Comparison of ENCODE assay signal across 25 cellular contexts in the genomic region with DNA sequence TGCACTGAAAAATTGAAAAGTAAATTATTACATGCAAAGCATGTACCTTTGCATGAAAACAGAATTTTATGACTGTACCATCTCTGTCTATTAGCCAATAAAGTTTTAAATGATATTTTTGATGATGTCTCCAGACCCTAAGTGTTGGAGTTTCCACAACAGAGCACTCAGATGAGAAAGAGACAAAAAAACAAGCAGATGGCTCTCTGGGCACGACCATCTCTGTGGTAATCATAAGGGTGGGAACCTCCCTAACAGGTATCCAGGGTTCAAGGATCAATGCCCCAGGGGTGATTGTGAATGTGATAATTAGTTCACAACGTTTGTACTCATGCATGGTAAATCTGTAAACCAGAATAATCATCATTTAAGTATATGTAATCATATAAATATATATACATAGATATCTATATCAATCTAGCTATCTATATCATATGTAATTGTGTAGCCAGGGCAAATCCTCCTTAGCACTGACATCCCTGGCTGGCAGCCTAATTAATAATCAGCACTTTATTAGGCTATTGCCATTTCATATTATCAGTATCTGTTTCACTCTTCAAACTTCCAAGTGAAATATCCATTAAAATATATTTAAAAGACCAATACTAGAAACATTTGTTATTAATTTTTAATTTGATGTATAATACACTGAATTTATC. TPM values are rescaled to one million over a fixed set of nuclear protein-coding genes. Genes with fewer than 3 reads are reported as not detected.
"Had no signal": no experiment of that assay in that cellular context is flagged by ENCODE, and none has a peak within 500 bp of the region (broad histone marks: within the 10 kb centered on the region; RNA-seq: fewer than 3 reads in every experiment).

No MANE protein-coding gene starts in this region.

- H3K4me1 Mint-ChIP-seq: natural killer cell; nephron; stimulated activated effector memory CD8-positive, alpha-beta T cell treated with anti-CD3 and anti-CD28 coated beads, Interleukin-12 subunit alpha, Interleukin-12 subunit beta, amount 100 ng/mL, for 72 hours; stimulated activated naive B cell treated with anti-CD40 and anti-IgM and Interleukin-4, amounts not matched to agents 10 μg/mL and 1 μg/mL and 100 μg/mL, for 72 hours had no signal

- H3K27ac Mint-ChIP-seq: natural killer cell; nephron; stimulated activated effector memory CD8-positive, alpha-beta T cell treated with anti-CD3 and anti-CD28 coated beads, Interleukin-12 subunit alpha, Interleukin-12 subunit beta, amount 100 ng/mL, for 72 hours; stimulated activated naive B cell treated with anti-CD40 and anti-IgM and Interleukin-4, amounts not matched to agents 10 μg/mL and 1 μg/mL and 100 μg/mL, for 72 hours; stimulated activated naive CD8-positive, alpha-beta T cell treated with anti-CD3 and anti-CD28 coated beads, Interleukin-15, Interleukin-2, amounts not matched to agents 100 ng/mL and 50 ng/mL, for 24 hours had no signal

- H3K27ac ChIP-seq: neutrophil, pancreas, psoas muscle, right lobe of liver, sigmoid colon, stomach, thoracic aorta, thyroid gland, tibial nerve, upper lobe of left lung, vagina had no signal

- H3K4me3 Mint-ChIP-seq: natural killer cell; nephron; stimulated activated effector memory CD8-positive, alpha-beta T cell treated with anti-CD3 and anti-CD28 coated beads, Interleukin-12 subunit alpha, Interleukin-12 subunit beta, amount 100 ng/mL, for 72 hours; stimulated activated naive B cell treated with anti-CD40 and anti-IgM and Interleukin-4, amounts not matched to agents 10 μg/mL and 1 μg/mL and 100 μg/mL, for 72 hours; stimulated activated naive CD8-positive, alpha-beta T cell treated with anti-CD3 and anti-CD28 coated beads, Interleukin-15, Interleukin-2, amounts not matched to agents 100 ng/mL and 50 ng/mL, for 24 hours had no signal

- H3K36me3 ChIP-seq: neutrophil, pancreas, right lobe of liver, sigmoid colon, stomach, thoracic aorta, thyroid gland, tibial nerve, upper lobe of left lung, vagina had no signal

- ATAC-seq: natural killer cell; pancreas; psoas muscle; right cardiac atrium; right lobe of liver; stimulated activated effector memory CD8-positive, alpha-beta T cell treated with anti-CD3 and anti-CD28 coated beads, Interleukin-12 subunit alpha, Interleukin-12 subunit beta, amount 100 ng/mL, for 72 hours; stimulated activated naive B cell treated with anti-CD40 and anti-IgM and Interleukin-4, amounts not matched to agents 10 μg/mL and 1 μg/mL and 100 μg/mL, for 72 hours had no signal

- H3K9me3 ChIP-seq: neutrophil, pancreas, psoas muscle, right lobe of liver, sigmoid colon, stomach, thoracic aorta, thyroid gland, tibial nerve, upper lobe of left lung, vagina had no signal

- H3K27me3 ChIP-seq: pancreas, right lobe of liver, sigmoid colon, thyroid gland, tibial nerve, upper lobe of left lung, vagina had no signal

- H3K9me3 Mint-ChIP-seq: natural killer cell; stimulated activated effector memory CD8-positive, alpha-beta T cell treated with anti-CD3 and anti-CD28 coated beads, Interleukin-12 subunit alpha, Interleukin-12 subunit beta, amount 100 ng/mL, for 72 hours; stimulated activated naive B cell treated with anti-CD40 and anti-IgM and Interleukin-4, amounts not matched to agents 10 μg/mL and 1 μg/mL and 100 μg/mL, for 72 hours; stimulated activated naive CD8-positive, alpha-beta T cell treated with anti-CD3 and anti-CD28 coated beads, Interleukin-15, Interleukin-2, amounts not matched to agents 100 ng/mL and 50 ng/mL, for 24 hours had no signal

- H3K36me3 Mint-ChIP-seq: natural killer cell; stimulated activated effector memory CD8-positive, alpha-beta T cell treated with anti-CD3 and anti-CD28 coated beads, Interleukin-12 subunit alpha, Interleukin-12 subunit beta, amount 100 ng/mL, for 72 hours; stimulated activated naive B cell treated with anti-CD40 and anti-IgM and Interleukin-4, amounts not matched to agents 10 μg/mL and 1 μg/mL and 100 μg/mL, for 72 hours had no signal

- H3K4me1 ChIP-seq: pancreas, psoas muscle, right lobe of liver, sigmoid colon, stomach, thyroid gland, tibial nerve, upper lobe of left lung, vagina had no signal

- DNase-seq: natural killer cell; nucleus accumbens; pancreas; psoas muscle; right cardiac atrium; right lobe of liver; sigmoid colon; small intestine; stimulated activated CD4-positive, alpha-beta T cell treated with anti-CD3 and anti-CD28 coated beads, Interleukin-15, amount 100 ng/mL, for 24 hours; stimulated activated CD4-positive, alpha-beta T cell treated with anti-CD3 and anti-CD28 coated beads, Interleukin-2, amount 100 ng/mL, for 24 hours; stimulated activated CD4-positive, alpha-beta T cell treated with anti-CD3 and anti-CD28 coated beads, Interleukin-2, amount 100 ng/mL, for 48 hours; stimulated activated CD4-positive, alpha-beta T cell treated with anti-CD3 and anti-CD28 coated beads, Interleukin-4, amount 100 ng/mL, for 24 hours; stimulated activated naive B cell treated with anti-CD40 and anti-IgM and Interleukin-4, amounts not matched to agents 10 μg/mL and 1 μg/mL and 100 μg/mL, for 72 hours; stimulated activated naive CD4-positive, alpha-beta T cell treated with Interleukin-2 at 50 U/mL for 16 hours; stomach; thyroid gland; trophoblast cell; upper lobe of left lung had no signal

- H3K4me3 ChIP-seq: pancreas, psoas muscle, right lobe of liver, sigmoid colon, stomach, thoracic aorta, thyroid gland, tibial nerve, upper lobe of left lung, vagina had no signal

RNA-seq across cellular contexts. Expression of a gene that starts 41.2 kb away (rescaled TPM):
- total RNA-seq: natural killer cell had no signal
